ENCODE assay signal across 10 cellular contexts in genomic region chr18:44771957-44772917, GRCh38.
DNase-seq lines count a peak whose midpoint lies in the region; ATAC-seq and FAIRE-seq lines count a peak whose summit lies in the region.
"Had no signal": no experiment of that assay in that cellular context is flagged by ENCODE, and none has a peak within 500 bp of the region (broad histone marks: within the 10 kb centered on the region; RNA-seq: fewer than 3 reads in every experiment).

No MANE protein-coding gene starts in this region.

- H3K36me3 Mint-ChIP-seq in activated T-helper 2 cell treated with anti-CD3 and anti-CD28 coated beads, Interferon-gamma antibody, Interleukin-2, Interleukin-4, amounts not matched to agents 10 μg/mL and 5 μg/mL and 100 μg/mL, durations not matched to agents 14 hours and 24 hours and 36 hours (ENCODE audit: low read depth), result peaks cover 4% of the 10 kb centered on the region
- H3K36me3 Mint-ChIP-seq in stimulated activated effector memory CD8-positive, alpha-beta T cell treated with anti-CD3 and anti-CD28 coated beads, Interleukin-12 subunit alpha, Interleukin-12 subunit beta, amount 100 ng/mL, for 72 hours, result no peaks in the 10 kb centered on the region

- no peaks in the 10 kb centered on the region for H3K9me3 Mint-ChIP-seq in activated T-helper 2 cell treated with anti-CD3 and anti-CD28 coated beads, Interferon-gamma antibody, Interleukin-2, Interleukin-4, amounts not matched to agents 10 μg/mL and 5 μg/mL and 100 μg/mL, durations not matched to agents 14 hours and 24 hours and 36 hours
- H3K9me3 Mint-ChIP-seq in stimulated activated effector memory CD8-positive, alpha-beta T cell treated with anti-CD3 and anti-CD28 coated beads, Interleukin-12 subunit alpha, Interleukin-12 subunit beta, amount 100 ng/mL, for 72 hours, result no peaks in the 10 kb centered on the region

- ATAC-seq in left colon, result peak; percentile 94
- no peak for ATAC-seq in stimulated activated effector memory CD8-positive, alpha-beta T cell treated with anti-CD3 and anti-CD28 coated beads, Interleukin-12 subunit alpha, Interleukin-12 subunit beta, amount 100 ng/mL, for 72 hours
- no peak for ATAC-seq in HG03159 (IDR thresholded peaks at IDR 0.05; ENCODE audit: unreplicated experiment)

- no peak overlapping the region for H3K4me3 Mint-ChIP-seq in activated T-helper 2 cell treated with anti-CD3 and anti-CD28 coated beads, Interferon-gamma antibody, Interleukin-2, Interleukin-4, amounts not matched to agents 10 μg/mL and 5 μg/mL and 100 μg/mL, durations not matched to agents 14 hours and 24 hours and 36 hours (ENCODE audit: low read depth)
- no peak overlapping the region for H3K4me3 Mint-ChIP-seq in stimulated activated effector memory CD8-positive, alpha-beta T cell treated with anti-CD3 and anti-CD28 coated beads, Interleukin-12 subunit alpha, Interleukin-12 subunit beta, amount 100 ng/mL, for 72 hours

- peak overlapping the region; percentile 59 for H3K27ac Mint-ChIP-seq in activated T-helper 2 cell treated with anti-CD3 and anti-CD28 coated beads, Interferon-gamma antibody, Interleukin-2, Interleukin-4, amounts not matched to agents 10 μg/mL and 5 μg/mL and 100 μg/mL, durations not matched to agents 14 hours and 24 hours and 36 hours
- H3K27ac Mint-ChIP-seq in stimulated activated effector memory CD8-positive, alpha-beta T cell treated with anti-CD3 and anti-CD28 coated beads, Interleukin-12 subunit alpha, Interleukin-12 subunit beta, amount 100 ng/mL, for 72 hours, result peak overlapping the region; percentile 40

- in situ Hi-C loops in KBM-7 (cut with MboI; ENCODE audit: low pct_unique_long_range_greater_than_20kb, low sequenced_read_pairs), result no loop called here

- FAIRE-seq in frontal cortex (lab: Jason Lieb, UNC), result no peak

- peaks cover 30% of the 10 kb centered on the region for H3K4me1 Mint-ChIP-seq in activated T-helper 2 cell treated with anti-CD3 and anti-CD28 coated beads, Interferon-gamma antibody, Interleukin-2, Interleukin-4, amounts not matched to agents 10 μg/mL and 5 μg/mL and 100 μg/mL, durations not matched to agents 14 hours and 24 hours and 36 hours (ENCODE audit: low read depth)
- H3K4me1 Mint-ChIP-seq in stimulated activated effector memory CD8-positive, alpha-beta T cell treated with anti-CD3 and anti-CD28 coated beads, Interleukin-12 subunit alpha, Interleukin-12 subunit beta, amount 100 ng/mL, for 72 hours, result peaks cover 16% of the 10 kb centered on the region

- H3K27me3 Mint-ChIP-seq in activated T-helper 2 cell treated with anti-CD3 and anti-CD28 coated beads, Interferon-gamma antibody, Interleukin-2, Interleukin-4, amounts not matched to agents 10 μg/mL and 5 μg/mL and 100 μg/mL, durations not matched to agents 14 hours and 24 hours and 36 hours (ENCODE audit: low read depth), result peaks cover 2% of the 10 kb centered on the region

- intact Hi-C loops in activated T-helper 2 cell treated with anti-CD3 and anti-CD28 coated beads, Interferon-gamma antibody, Interleukin-2, Interleukin-4, amounts not matched to agents 10 μg/mL and 5 μg/mL and 100 μg/mL, durations not matched to agents 14 hours and 24 hours and 36 hours (cut with micrococcal nuclease), result no loop called here
- intact Hi-C loops in left colon (cut with DNase I, micrococcal nuclease), result no loop called here

- DNase-seq in KBM-7, result peak; percentile 19
- no peak for DNase-seq in activated T-helper 2 cell treated with anti-CD3 and anti-CD28 coated beads, Interferon-gamma antibody, Interleukin-2, Interleukin-4, amounts not matched to agents 10 μg/mL and 5 μg/mL and 100 μg/mL, durations not matched to agents 14 hours and 24 hours and 36 hours (ENCODE audit: low spot score)
- peak; percentile 62 to 71 for DNase-seq in left colon
- no peak for DNase-seq in stimulated activated effector memory CD8-positive, alpha-beta T cell treated with anti-CD3 and anti-CD28 coated beads, Interleukin-12 subunit alpha, Interleukin-12 subunit beta, amount 100 ng/mL, for 72 hours (ENCODE audit: low spot score in 2 of 2)
- DNase-seq in SW480 (ENCODE audit: low spot score), result no peak
- no peak for DNase-seq in RKO (ENCODE audit: low spot score)
- no peak for DNase-seq in frontal cortex (ENCODE audit: low spot score in 2 of 2)
- DNase-seq: DMS79, NCI-H2227 treated with DMSO at 0.1 percent for 48 hours had no signal

Comparison
In these comparisons a context has a peak if more than half of its experiments do, and no peak if none do; other contexts are left out.
1. DNase-seq: peak in KBM-7 (single experiment) and left colon (2 of 2); none in activated T-helper 2 cell treated with anti-CD3 and anti-CD28 coated beads, Interferon-gamma antibody, Interleukin-2, Interleukin-4, amounts not matched to agents 10 μg/mL and 5 μg/mL and 100 μg/mL, durations not matched to agents 14 hours and 24 hours and 36 hours (single experiment), stimulated activated effector memory CD8-positive, alpha-beta T cell treated with anti-CD3 and anti-CD28 coated beads, Interleukin-12 subunit alpha, Interleukin-12 subunit beta, amount 100 ng/mL, for 72 hours (0 of 2), SW480 (single experiment), RKO (single experiment) and frontal cortex (0 of 2).